13 cellular contexts compared by ENCODE assay signal in the genomic region with DNA sequence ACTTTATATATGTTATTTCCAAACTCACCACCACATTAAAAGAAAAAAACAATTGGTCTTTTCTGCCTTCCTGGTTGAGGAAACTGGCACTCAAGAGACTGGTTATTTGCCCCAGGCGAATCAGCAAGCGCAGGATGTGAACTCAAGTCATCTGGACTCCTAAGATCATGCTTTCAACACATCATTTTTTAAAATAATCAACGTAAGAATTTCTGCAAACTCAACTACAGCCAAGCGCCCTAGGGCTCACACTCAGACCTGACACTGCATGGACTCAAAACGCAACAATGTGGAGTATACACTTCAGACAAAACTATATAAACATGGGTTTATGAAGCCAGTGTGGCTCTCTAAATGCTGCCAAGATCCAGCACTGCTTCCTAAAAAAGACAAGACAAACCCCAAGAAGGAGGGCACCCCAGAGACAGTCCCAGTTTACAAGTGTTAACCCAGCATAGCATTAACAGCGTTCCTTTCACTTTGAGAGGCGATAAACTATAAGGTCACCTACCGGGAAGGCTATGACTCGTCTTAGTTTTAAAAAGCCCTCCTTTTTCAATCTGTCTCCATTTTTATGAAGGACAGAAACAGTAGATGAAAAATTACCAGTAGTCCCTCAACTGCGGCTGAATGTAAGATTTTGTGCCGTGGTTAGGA. TPM values are rescaled to one million over a fixed set of nuclear protein-coding genes. Genes with fewer than 3 reads are reported as not detected.
DNase-seq lines count a peak whose midpoint lies in the region; ATAC-seq and TF ChIP-seq lines count a peak whose summit lies in the region.
"Had no signal": no experiment of that assay in that cellular context is flagged by ENCODE, and none has a peak within 500 bp of the region (broad histone marks: within the 10 kb centered on the region; RNA-seq: fewer than 3 reads in every experiment).

No MANE protein-coding gene starts in this region.

- ATAC-seq in sciatic nerve (no peak), GM21526 (IDR thresholded peaks at IDR 0.05; ENCODE audit: low FRiP score, unreplicated experiment) (no peak)

- H2BK5ac ChIP-seq in trophoblast cell (ENCODE audit: low read depth, low read length, poor library complexity): no peak overlapping the region

- no peak overlapping the region for H2AFZ ChIP-seq in trophoblast cell (ENCODE audit: insufficient read depth, low read length, poor library complexity)

- H3K4ac ChIP-seq in trophoblast cell (ENCODE audit: low read depth, low read length): no peak overlapping the region

- H4K91ac ChIP-seq in trophoblast cell (ENCODE audit: low read depth, low read length): no peak overlapping the region

- DNase-seq in ELR (ENCODE audit: low read depth) (peak; percentile 79), T1000 (lab: John Stamatoyannopoulos, UW) (peak; percentile 31), foreskin fibroblast (peak; percentile 18 to 56), trophoblast cell (peak; percentile 40 to 67), sciatic nerve (ENCODE audit: low spot score) (no peak), UCSD-AML1 (lab: John Stamatoyannopoulos, UW; ENCODE audit: unreplicated experiment) (no peak), substantia nigra (lab: John Stamatoyannopoulos, UW) (no peak)
- DNase-seq: activated CD4-positive, alpha-beta T cell treated with anti-CD3 and anti-CD28 coated beads, Interleukin-2, amount 50 U/mL, for 48 hours; activated naive CD8-positive, alpha-beta T cell treated with anti-CD3 and anti-CD28 coated beads, Interleukin-2, amount 10 ng/mL, durations not matched to agents 7 days and 5 days; Kasumi-1; NCI-H748 treated with DMSO at 0.1 percent for 48 hours; small intestine had no signal

- H3K79me2 ChIP-seq in trophoblast cell (ENCODE audit: control insufficient read depth, insufficient read depth, low read length, poor library complexity): no peaks in the 10 kb centered on the region

- H4K8ac ChIP-seq in trophoblast cell (ENCODE audit: low read depth, low read length): no peak overlapping the region

- intact Hi-C loops in sciatic nerve (cut with DNase I): no loop called here

- H2AK5ac ChIP-seq in trophoblast cell (ENCODE audit: low read length): no peak overlapping the region

- no CpG with 5 or more reads among the region's 11 CpGs for WGBS in trophoblast cell (ENCODE audit: extremely low coverage, insufficient coverage, insufficient read length)

- no peak overlapping the region for H3K27ac ChIP-seq in trophoblast cell (ENCODE audit: low read depth, low read length)
- no peak overlapping the region for H3K27ac ChIP-seq in substantia nigra (ENCODE audit: low read depth, low read length, poor library complexity, severe bottlenecking)

- no peak overlapping the region for H3K18ac ChIP-seq in trophoblast cell (ENCODE audit: low read length)

- H3K4me1 ChIP-seq in trophoblast cell (ENCODE audit: control insufficient read depth in 1 of 2, insufficient read depth in 2 of 2, low read length in 2 of 2): peaks cover 4 to 13% of the 10 kb centered on the region in 2 experiments

- H3K79me1 ChIP-seq in trophoblast cell (ENCODE audit: low read length): peaks cover 2% of the 10 kb centered on the region

- H3K14ac ChIP-seq in trophoblast cell (ENCODE audit: low read length): no peak overlapping the region

- H3K36me3 ChIP-seq in trophoblast cell (ENCODE audit: control insufficient read depth in 1 of 2, insufficient read depth in 2 of 2, low read length in 2 of 2): peaks cover 0 to 2% of the 10 kb centered on the region in 2 experiments

- no peaks in the 10 kb centered on the region for H3K9me3 ChIP-seq in trophoblast cell (ENCODE audit: insufficient read depth, low read depth, low read length)

- no peak overlapping the region for H3K23ac ChIP-seq in trophoblast cell (ENCODE audit: low read length)

- H2BK120ac ChIP-seq in trophoblast cell (ENCODE audit: insufficient read depth, low read length, poor library complexity): no peak overlapping the region

- H3K4me2 ChIP-seq in trophoblast cell (ENCODE audit: low read length): no peak overlapping the region

- no peak overlapping the region for H2BK12ac ChIP-seq in trophoblast cell (ENCODE audit: low read length)

- no peak overlapping the region for H3K9ac ChIP-seq in trophoblast cell (ENCODE audit: low read length)

- no peak for TF ChIP-seq CTCF in foreskin fibroblast (IDR thresholded peaks at IDR 0.05; ENCODE audit: low read depth, low read length)

- H3K27me3 ChIP-seq in trophoblast cell (ENCODE audit: insufficient read depth, low read length): no peaks in the 10 kb centered on the region

- H4K12ac ChIP-seq in trophoblast cell (ENCODE audit: low read depth, low read length): no peak overlapping the region

- H3K4me3 ChIP-seq in foreskin fibroblast (ENCODE audit: low read depth in 1 of 2, low read length in 2 of 2) (peak overlapping the region in 1 of 2 donors; percentile 14), trophoblast cell (ENCODE audit: low read depth, low read length) (no peak overlapping the region)

RNA-seq across cellular contexts. Expression of gene SIPA1L2, which starts 54.9 kb away (rescaled TPM):
- 21.6 and 23.2 TPM in 2 replicates for polyA plus RNA-seq in trophoblast cell (2013)
- total RNA-seq in sciatic nerve: 61.5 TPM

Comparison
In these comparisons a context has a peak if more than half of its experiments do, and no peak if none do; other contexts are left out.
1. DNase-seq: peak in ELR (single experiment), T1000 (single experiment), foreskin fibroblast (2 of 2) and trophoblast cell (2 of 2); none in sciatic nerve (single experiment), UCSD-AML1 (single experiment) and substantia nigra (0 of 49).